12 cellular contexts compared by ENCODE assay signal in the genomic region with DNA sequence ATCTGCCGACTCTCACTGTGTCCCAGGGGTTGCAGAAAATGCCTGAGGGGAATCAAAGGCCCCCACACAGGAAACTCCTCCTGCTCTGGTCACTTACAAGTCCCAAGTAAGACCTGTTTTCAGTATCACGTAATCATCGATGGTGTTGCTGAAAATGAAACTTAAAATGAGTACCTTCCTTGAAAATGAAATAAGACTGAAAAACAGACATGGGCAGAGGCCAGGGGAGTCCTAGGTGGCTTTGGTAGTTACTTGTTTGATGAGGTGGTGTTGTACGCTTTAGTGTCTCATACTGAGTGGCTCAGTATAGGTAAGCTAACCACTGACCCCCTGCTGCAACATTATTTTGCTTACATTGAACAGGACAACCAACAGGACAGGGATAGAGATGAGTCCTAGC. TPM values are rescaled to one million over a fixed set of nuclear protein-coding genes. Genes with fewer than 3 reads are reported as not detected.
DNase-seq lines count a peak whose midpoint lies in the region; ATAC-seq and TF ChIP-seq lines count a peak whose summit lies in the region.
"Had no signal": no experiment of that assay in that cellular context is flagged by ENCODE, and none has a peak within 500 bp of the region (broad histone marks: within the 10 kb centered on the region; RNA-seq: fewer than 3 reads in every experiment).

No MANE protein-coding gene starts in this region.

- no peaks in the 10 kb centered on the region for H3K27me3 ChIP-seq in thyroid gland
- H3K27me3 ChIP-seq: gastrocnemius medialis had no signal

- TF ChIP-seq POLR2A in thyroid gland (IDR thresholded peaks at IDR 0.05) = no peak

- ATAC-seq in GM19023 (IDR thresholded peaks at IDR 0.05; ENCODE audit: unreplicated experiment) (peak; percentile 91), GM21737 (IDR thresholded peaks at IDR 0.05; ENCODE audit: unreplicated experiment) (peak; percentile 84), HG03159 (IDR thresholded peaks at IDR 0.05; ENCODE audit: unreplicated experiment) (peak; percentile 83)
- ATAC-seq: gastrocnemius medialis, WTC11 had no signal

- no peak overlapping the region for H3K27ac ChIP-seq in thyroid gland

- H3K36me3 ChIP-seq in thyroid gland = no peaks in the 10 kb centered on the region
- H3K36me3 ChIP-seq: gastrocnemius medialis had no signal

- 95 to 97% methylated on average over 4 of the region's 4 CpGs for WGBS in thyroid gland, 2 donors

- TF ChIP-seq CTCF in GM10248 (IDR thresholded peaks at IDR 0.05; ENCODE audit: control extremely low read depth, extremely low read depth, low read depth, missing control alignments) = no peak
- TF ChIP-seq CTCF in thyroid gland (IDR thresholded peaks at IDR 0.05) = no peak

- CTCF ChIA-PET in GM10248 (lab: Yijun Ruan, JAX) = interaction anchor here (1.2 kb wide), 1 partner anchor 25 kb away, joined by 3 read pairs; no protein-coding TSS in a partner anchor

- no peak overlapping the region for H3K4me3 ChIP-seq in thyroid gland (replicated peaks in 1 of 3)

- DNase-seq in GM10248 (ENCODE audit: extremely low spot score) (peak; percentile 67), NCI-H2107 treated with DMSO at 0.1 percent for 48 hours (lab: John Stamatoyannopoulos, UW; ENCODE audit: unreplicated experiment) (no peak), ecto neural progenitor cell (ENCODE audit: low spot score) (no peak), thyroid gland (no peak), SKM-1 treated with dmso at 0.1 percent for 144 hours (lab: John Stamatoyannopoulos, UW; ENCODE audit: unreplicated experiment) (no peak)
- DNase-seq: activated naive CD4-positive, alpha-beta T cell treated with Interleukin-2 at 50 U/mL for 16 hours; gastrocnemius medialis; occipital lobe had no signal

- no peaks in the 10 kb centered on the region for H3K4me1 ChIP-seq in thyroid gland

- POLR2A ChIA-PET in GM10248 (lab: Yijun Ruan, JAX) = no interaction called here

- H3K9me3 ChIP-seq in thyroid gland = no peaks in the 10 kb centered on the region
- H3K9me3 ChIP-seq: gastrocnemius medialis had no signal

- intact Hi-C loops in thyroid gland (cut with DNase I) = no loop called here

RNA-seq across cellular contexts. Expression of a gene that starts 43.0 kb away (rescaled TPM):
- total RNA-seq in thyroid gland = 100 to 1,000 TPM; 107 to 144 (median 125) TPM
